17 cellular contexts compared by ENCODE assay signal in the genomic region with DNA sequence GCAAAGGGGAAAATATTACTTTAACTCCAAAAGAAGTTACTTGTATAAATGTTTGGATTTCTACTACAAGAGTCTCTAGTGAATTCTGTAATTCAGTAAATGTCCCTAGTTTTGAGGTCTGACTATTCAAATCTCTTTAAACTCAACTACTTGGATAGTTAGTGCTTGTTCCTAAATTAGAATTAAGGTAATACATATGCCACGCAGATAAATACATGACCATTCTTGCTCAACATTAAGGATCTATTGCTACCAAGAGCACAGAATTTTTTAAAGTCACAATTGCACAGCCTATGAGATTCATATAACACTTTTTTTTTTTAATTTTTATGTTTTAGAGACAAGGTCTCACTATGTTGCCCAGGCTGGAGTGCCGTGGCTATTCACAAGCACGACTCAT. TPM values are rescaled to one million over a fixed set of nuclear protein-coding genes. Genes with fewer than 3 reads are reported as not detected.
DNase-seq lines count a peak whose midpoint lies in the region; ATAC-seq, FAIRE-seq and TF ChIP-seq lines count a peak whose summit lies in the region.
"Had no signal": no experiment of that assay in that cellular context is flagged by ENCODE, and none has a peak within 500 bp of the region (broad histone marks: within the 10 kb centered on the region; RNA-seq: fewer than 3 reads in every experiment).

No MANE protein-coding gene starts in this region.

- H3K79me2 ChIP-seq in astrocyte (ENCODE audit: insufficient read depth, low read length), result peaks cover 53% of the 10 kb centered on the region

- no peak overlapping the region for H3K4me3 ChIP-seq in astrocyte (ENCODE audit: insufficient read depth, low read depth, low read length)
- no peak overlapping the region for H3K4me3 ChIP-seq in lung
- H3K4me3 ChIP-seq in tibial artery, result no peak overlapping the region
- H3K4me3 ChIP-seq in gastroesophageal sphincter, result no peak overlapping the region
- H3K4me3 ChIP-seq: BLaER1, GM12878 had no signal

- 87 to 89% methylated on average over 3 of the region's 3 CpGs for WGBS in lung, 2 donors
- WGBS in gastroesophageal sphincter (ENCODE audit: low coverage in 1 of 2), 2 donors, result 72 to 77% methylated on average over 3 of the region's 3 CpGs

- no peaks in the 10 kb centered on the region for H3K4me1 ChIP-seq in astrocyte (ENCODE audit: insufficient read depth, low read length)
- H3K4me1 ChIP-seq in lung (ENCODE audit: control insufficient read depth in 2 of 2, insufficient read depth in 2 of 2, low read length in 2 of 2), result no peaks in the 10 kb centered on the region
- H3K4me1 ChIP-seq in tibial artery, result no peaks in the 10 kb centered on the region
- H3K4me1 ChIP-seq in gastroesophageal sphincter, result no peaks in the 10 kb centered on the region

- H3K27ac Mint-ChIP-seq in astrocyte (ENCODE audit: unreplicated experiment), result no peak overlapping the region
- H3K27ac Mint-ChIP-seq: CD14-positive monocyte; CD8-positive, alpha-beta T cell had no signal

- no peak overlapping the region for H2AFZ ChIP-seq in astrocyte (ENCODE audit: low read depth, low read length)

- no peaks in the 10 kb centered on the region for H3K36me3 Mint-ChIP-seq in astrocyte (ENCODE audit: low read depth, unreplicated experiment)

- no peak overlapping the region for H3K9ac ChIP-seq in astrocyte (ENCODE audit: low read length)
- H3K9ac ChIP-seq: BLaER1 had no signal

- H4K20me1 ChIP-seq in astrocyte (ENCODE audit: insufficient read depth, low read length), result peaks cover 12% of the 10 kb centered on the region

- H3K9me3 ChIP-seq in astrocyte (ENCODE audit: insufficient read depth, low read depth, low read length) (no peaks in the 10 kb centered on the region), lung (ENCODE audit: control insufficient read depth in 2 of 2, insufficient read depth in 1 of 2, low read length in 1 of 2) (peaks cover 0 to 1% of the 10 kb centered on the region in 2 donors), tibial artery (no peaks in the 10 kb centered on the region), gastroesophageal sphincter (no peaks in the 10 kb centered on the region)

- no peaks in the 10 kb centered on the region for H3K27me3 Mint-ChIP-seq in astrocyte (ENCODE audit: low read depth, unreplicated experiment)

- H3K9me3 Mint-ChIP-seq in astrocyte (ENCODE audit: unreplicated experiment), result no peaks in the 10 kb centered on the region
- H3K9me3 Mint-ChIP-seq: CD8-positive, alpha-beta T cell had no signal

- intact Hi-C loops in tibial artery (cut with DNase I; ENCODE audit: low total_unique reads), result no loop called here

- H3K27ac ChIP-seq in astrocyte (ENCODE audit: low read depth, low read length) (no peak overlapping the region), lung (ENCODE audit: low read depth in 1 of 2, low read length in 1 of 2) (no peak overlapping the region), tibial artery (no peak overlapping the region), gastroesophageal sphincter (no peak overlapping the region)
- H3K27ac ChIP-seq: BLaER1 had no signal

- no peak overlapping the region for H3K4me2 ChIP-seq in astrocyte (ENCODE audit: low read length)
- H3K4me2 ChIP-seq: BLaER1 had no signal

- DNase-seq in GM19239 (ENCODE audit: insufficient read length, low spot score) (no peak), astrocyte (ENCODE audit: low read depth) (no peak), lung (ENCODE audit: low spot score) (peak; percentile 15), tibial artery (no peak), NCI-H1105 (lab: John Stamatoyannopoulos, UW) (no peak)
- no peak for DNase-seq in activated CD4-positive, CD25-positive, alpha-beta regulatory T cell (lab: John Stamatoyannopoulos, UW)
- DNase-seq: 8988T; Calu3; CD8-positive, alpha-beta T cell; DMS79 treated with DMSO at 0.1 percent for 48 hours; GOT3; H7 had no signal

- FAIRE-seq in GM19239 (lab: Jason Lieb, UNC), result peak; percentile 58
- FAIRE-seq in astrocyte (lab: Jason Lieb, UNC), result peak; percentile 94
- FAIRE-seq: GM12878, HTR-8/SVneo had no signal

- TF ChIP-seq CTCF in astrocyte (IDR thresholded peaks at IDR 0.05; ENCODE audit: insufficient read depth, low read depth, low read length) (no peak), lung (IDR thresholded peaks at IDR 0.05; ENCODE audit: control extremely low read depth, extremely low read depth) (no peak), tibial artery (IDR thresholded peaks at IDR 0.05) (no peak), gastroesophageal sphincter (IDR thresholded peaks at IDR 0.05) (no peak)

- H3K4me3 Mint-ChIP-seq in astrocyte (ENCODE audit: unreplicated experiment), result no peak overlapping the region
- H3K4me3 Mint-ChIP-seq: CD14-positive monocyte; CD8-positive, alpha-beta T cell had no signal

- ATAC-seq in lung (ENCODE audit: insufficient read depth, low FRiP score) (no peak), gastroesophageal sphincter (no peak)
- ATAC-seq: CD8-positive, alpha-beta T cell; GM12878 had no signal

- TF ChIP-seq POLR2A in gastroesophageal sphincter (IDR thresholded peaks at IDR 0.05), result no peak

- no peaks in the 10 kb centered on the region for H3K27me3 ChIP-seq in astrocyte (ENCODE audit: insufficient read depth, low read length)
- H3K27me3 ChIP-seq in lung (ENCODE audit: control insufficient read depth, insufficient read depth), result no peaks in the 10 kb centered on the region
- no peaks in the 10 kb centered on the region for H3K27me3 ChIP-seq in tibial artery
- no peaks in the 10 kb centered on the region for H3K27me3 ChIP-seq in gastroesophageal sphincter

- H3K36me3 ChIP-seq in astrocyte (ENCODE audit: insufficient read depth, low read length) (no peaks in the 10 kb centered on the region), lung (ENCODE audit: control insufficient read depth in 2 of 2, insufficient read depth in 2 of 2, low read length in 2 of 2) (no peaks in the 10 kb centered on the region), tibial artery (no peaks in the 10 kb centered on the region), gastroesophageal sphincter (no peaks in the 10 kb centered on the region)

- peaks cover 5% of the 10 kb centered on the region for H3K4me1 Mint-ChIP-seq in astrocyte (ENCODE audit: low read depth, unreplicated experiment)
- H3K4me1 Mint-ChIP-seq: CD14-positive monocyte had no signal

- no peak for TF ChIP-seq EP300 in gastroesophageal sphincter (IDR thresholded peaks at IDR 0.05)

RNA-seq across cellular contexts. Expression of a gene that starts 7.2 kb away (rescaled TPM):
- total RNA-seq in astrocyte, result 7.3 and 7.8 TPM in 2 replicates
- 1 to 10 TPM; 3.4 to 7.3 TPM for total RNA-seq in lung
- 1 to 10 TPM; 1.2 to 1.7 TPM for polyA plus RNA-seq in lung
- 1 to 10 TPM; 2.7 to 4.6 (median 3.8) TPM for total RNA-seq in gastroesophageal sphincter
